18 cellular contexts compared by ENCODE assay signal in the genomic region with DNA sequence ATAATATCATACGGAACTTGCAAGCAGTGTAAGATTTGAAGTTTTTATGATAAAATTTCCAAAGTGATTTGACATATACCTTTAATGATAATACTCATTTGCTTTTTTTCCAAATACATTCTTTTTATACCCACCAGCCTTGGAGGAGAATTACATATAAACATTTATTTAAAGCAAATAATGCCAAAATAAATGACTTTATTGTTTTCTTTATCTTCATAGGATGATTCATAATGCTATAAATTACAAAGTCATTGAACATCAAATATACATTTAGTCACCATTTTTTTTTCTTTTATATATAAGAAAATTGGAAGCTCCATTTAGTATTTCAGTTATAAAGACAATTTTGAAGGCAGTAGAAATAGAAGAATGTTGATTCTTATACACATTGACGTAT.
"Had no signal": no experiment of that assay in that cellular context is flagged by ENCODE, and none has a peak within 500 bp of the region (broad histone marks: within the 10 kb centered on the region; RNA-seq: fewer than 3 reads in every experiment).

No MANE protein-coding gene starts in this region.

- H3K4me1 ChIP-seq: SJCRH30 had no signal

- ATAC-seq: Right ventricle myocardium inferior had no signal

- H3K4me3 ChIP-seq: MG63, PC-9, Peyer's patch, SJCRH30 had no signal

- H3K36me3 ChIP-seq: MG63, Peyer's patch, SJCRH30 had no signal

- H3K27ac ChIP-seq: PC-9, Peyer's patch, SJCRH30 had no signal

- H3K27me3 ChIP-seq: MG63, Peyer's patch, SJCRH30 had no signal

- DNase-seq: KBM-7, MG63, NCI-H1092 treated with DMSO at 0.1 percent for 48 hours, NCI-H1436, NCI-H187, NCI-H2029, NCI-H2081 treated with DMSO at 0.1 percent for 48 hours, NCI-H2171, NCI-H226, NCI-H446, NCI-H510A, NCI-H524 treated with DMSO at 0.1 percent for 48 hours, NCI-H774, PC-9, Peyer's patch, SHP77 treated with DMSO at 0.1 percent for 48 hours, SJCRH30 had no signal

- H3K9me3 ChIP-seq: MG63, Peyer's patch, SJCRH30 had no signal

- H2AFZ ChIP-seq: PC-9 had no signal

- H3K4me2 ChIP-seq: PC-9 had no signal
